Comparison of ENCODE assay signal across 8 cellular contexts in the genomic region with DNA sequence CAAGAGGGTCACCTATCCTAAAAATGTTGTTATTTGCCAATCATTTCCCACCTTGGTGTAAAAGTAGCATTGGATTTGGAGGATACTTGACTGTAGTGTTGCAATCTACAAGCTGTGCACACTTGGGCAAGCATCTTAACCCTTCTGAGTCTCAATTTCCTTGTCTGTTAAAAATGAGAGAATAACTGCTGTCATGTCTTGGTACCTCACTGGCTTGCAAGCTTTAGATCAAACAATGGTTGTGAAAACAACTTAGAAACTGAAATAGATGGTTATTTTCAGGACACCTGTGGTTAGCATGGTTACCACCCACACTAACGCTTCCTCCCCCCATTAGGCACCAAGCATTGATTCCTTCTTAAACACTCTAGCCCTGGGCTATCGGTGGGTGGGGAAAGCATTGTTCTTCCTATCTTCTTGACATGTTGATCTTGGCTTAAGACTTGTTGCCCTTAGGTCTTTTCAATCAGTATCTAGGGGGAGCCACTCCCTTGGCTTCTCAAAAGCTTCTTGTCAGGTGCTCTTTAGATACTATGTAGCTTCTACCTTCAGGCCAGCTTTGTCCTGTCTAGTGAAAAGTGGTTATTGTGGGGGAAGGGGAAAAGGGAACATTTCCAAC. TPM values are rescaled to one million over a fixed set of nuclear protein-coding genes. Genes with fewer than 3 reads are reported as not detected.
A peak's percentile ranks its signal among the peaks of the same experiment; 100 is the strongest.
DNase-seq lines count a peak whose midpoint lies in the region; ATAC-seq and TF ChIP-seq lines count a peak whose summit lies in the region.

No MANE protein-coding gene starts in this region.

- ATAC-seq in GM19467 (IDR thresholded peaks at IDR 0.05; ENCODE audit: unreplicated experiment) (peak; percentile 73), HG03108 (IDR thresholded peaks at IDR 0.05; ENCODE audit: unreplicated experiment) (peak; percentile 84), left cardiac atrium (no peak)
- peak; percentile 52 for ATAC-seq in central memory CD8-positive, alpha-beta T cell (replicated peaks; ENCODE audit: extremely low read depth, poor library complexity, severe bottlenecking)

- no peaks in the 10 kb centered on the region for H3K27me3 Mint-ChIP-seq in central memory CD8-positive, alpha-beta T cell
- peaks cover 7% of the 10 kb centered on the region for H3K27me3 Mint-ChIP-seq in chondrocyte (ENCODE audit: low read depth)

- H3K27ac Mint-ChIP-seq in central memory CD8-positive, alpha-beta T cell (ENCODE audit: low read depth): no peak overlapping the region
- no peak overlapping the region for H3K27ac Mint-ChIP-seq in chondrocyte (ENCODE audit: unreplicated experiment)

- DNase-seq in GM13976 (ENCODE audit: low spot score) (peak; percentile 65), EL (no peak), left cardiac atrium (no peak), chondrocyte (ENCODE audit: low spot score) (no peak), G401 (ENCODE audit: low spot score) (no peak)
- no peak for DNase-seq in central memory CD8-positive, alpha-beta T cell (ENCODE audit: low spot score in 2 of 2)

- no peaks in the 10 kb centered on the region for H3K36me3 Mint-ChIP-seq in central memory CD8-positive, alpha-beta T cell (ENCODE audit: insufficient read depth)
- no peaks in the 10 kb centered on the region for H3K36me3 Mint-ChIP-seq in chondrocyte (ENCODE audit: low read depth)

- H3K9me3 Mint-ChIP-seq in central memory CD8-positive, alpha-beta T cell: no peaks in the 10 kb centered on the region
- no peaks in the 10 kb centered on the region for H3K9me3 Mint-ChIP-seq in chondrocyte (ENCODE audit: low read depth)

- no peak overlapping the region for H3K4me3 Mint-ChIP-seq in central memory CD8-positive, alpha-beta T cell
- no peak overlapping the region for H3K4me3 Mint-ChIP-seq in chondrocyte (ENCODE audit: unreplicated experiment)

- in situ Hi-C loops in GM13976 (cut with MboI; ENCODE audit: low sequenced_read_pairs, unreplicated experiment) (no loop called here), G401 (cut with HindIII; ENCODE audit: low sequenced_read_pairs) (no loop called here)

- TF ChIP-seq CTCF in GM13976 (IDR thresholded peaks at IDR 0.05; ENCODE audit: borderline replicate concordance, control extremely low read depth, extremely low read depth, insufficient read depth, missing control alignments): no peak
- TF ChIP-seq CTCF in chondrocyte (IDR thresholded peaks at IDR 0.05): no peak

- intact Hi-C loops in left cardiac atrium (cut with DNase I): no loop called here

- peaks cover 15% of the 10 kb centered on the region for H3K4me1 Mint-ChIP-seq in central memory CD8-positive, alpha-beta T cell
- peaks cover 20% of the 10 kb centered on the region for H3K4me1 Mint-ChIP-seq in chondrocyte (ENCODE audit: low read depth)

RNA-seq across cellular contexts. Expression of gene AMOT, which starts 10.6 kb away (rescaled TPM):
- total RNA-seq in left cardiac atrium (10 to 100 TPM in 1 of 2 donors, 1 to 10 TPM in 1; 6.9 to 18.9 TPM), chondrocyte (7.1 to 9.5 TPM (median 7.9 TPM) in 3 replicates)
- under 0.01 TPM in 1 of 2 replicates, not detected in the other for total RNA-seq in G401 (2014; rRNA removed; shearing (Covaris generic))

Comparison
In these comparisons a context has a peak if more than half of its experiments do, and no peak if none do; other contexts are left out.
1. ATAC-seq: peak in GM19467 (single experiment), HG03108 (single experiment) and central memory CD8-positive, alpha-beta T cell (single experiment); none in left cardiac atrium (0 of 2).